Comparison of ENCODE assay signal across 1 cellular context in the genomic region with DNA sequence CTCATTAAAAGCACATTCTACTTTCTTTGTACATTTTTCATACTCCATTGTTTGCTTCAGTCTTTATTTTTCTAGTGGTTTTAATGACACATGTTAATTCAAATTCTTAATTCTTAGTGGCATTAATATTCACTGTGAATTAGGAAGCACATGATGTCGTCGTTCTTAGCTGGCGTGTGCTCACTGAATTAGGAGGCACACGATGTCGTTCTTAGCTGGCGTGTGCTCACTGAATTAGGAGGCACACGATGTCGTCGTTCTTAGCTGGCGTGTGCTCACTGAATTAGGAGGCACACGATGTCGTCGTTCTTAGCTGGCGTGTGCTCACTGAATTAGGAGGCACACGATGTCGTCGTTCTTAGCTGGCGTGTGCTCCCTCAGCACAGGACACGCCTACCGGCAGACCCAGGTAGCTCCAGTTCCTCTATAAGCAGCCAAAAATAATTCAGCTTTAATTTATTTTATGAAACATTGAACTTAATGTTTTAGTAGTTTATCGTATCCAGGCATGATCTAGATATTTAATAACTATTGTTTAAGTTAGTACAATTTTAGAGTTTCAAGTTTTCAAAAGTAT. TPM values are rescaled to one million over a fixed set of nuclear protein-coding genes. Genes with fewer than 3 reads are reported as not detected.
"Had no signal": no experiment of that assay in that cellular context is flagged by ENCODE, and none has a peak within 500 bp of the region (broad histone marks: within the 10 kb centered on the region; RNA-seq: fewer than 3 reads in every experiment).

No MANE protein-coding gene starts in this region.

RNA-seq across cellular contexts. Expression of gene VIPR2, which starts 17.5 kb away (rescaled TPM):
- total RNA-seq: GM12878 had no signal
- polyA plus RNA-seq: GM12878 had no signal
